In the genomic region with DNA sequence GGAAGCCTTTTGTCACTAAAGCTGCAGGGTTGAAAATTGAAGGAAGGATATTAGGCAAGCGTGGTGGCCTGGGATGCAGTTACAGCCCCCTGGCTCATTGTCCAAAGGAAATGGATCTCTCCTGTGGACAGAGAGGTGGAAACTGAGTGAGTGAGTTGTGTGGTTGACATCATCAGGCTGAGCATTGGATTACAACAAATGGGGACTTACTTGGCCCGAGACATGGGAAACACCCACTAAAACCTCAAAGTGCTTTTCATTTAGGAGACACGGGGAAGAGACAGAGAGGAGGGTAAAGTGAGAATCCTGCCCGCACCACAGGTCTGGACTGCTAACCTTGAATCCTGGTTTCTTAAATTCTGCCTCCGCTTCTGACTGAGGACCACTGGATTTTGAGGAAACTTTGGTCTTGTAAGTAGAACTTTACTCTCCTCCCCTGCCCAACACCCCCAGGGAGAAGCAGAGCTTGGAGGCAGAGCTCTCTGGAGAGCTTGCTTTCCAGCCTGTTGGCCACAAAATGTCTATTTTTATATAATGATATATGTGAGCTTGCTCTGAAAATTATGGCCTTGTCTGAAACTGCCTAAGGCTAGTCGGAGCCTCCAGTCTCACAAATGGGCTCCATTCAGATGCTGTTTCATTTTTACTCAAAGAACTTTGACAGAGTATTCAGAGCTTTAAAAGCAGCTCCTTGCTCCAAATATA, we compare ENCODE assay signal across 8 cellular contexts. TPM values are rescaled to one million over a fixed set of nuclear protein-coding genes. Genes with fewer than 3 reads are reported as not detected.
DNase-seq lines count a peak whose midpoint lies in the region; ATAC-seq, FAIRE-seq and TF ChIP-seq lines count a peak whose summit lies in the region.

Gene PKIG, plus strand, starts transcription at position 259 of the 705 bp plus-strand sequence. CDS start 31,978 bp downstream, outside the sequence.

- peaks cover 4% of the 10 kb centered on the region; the same call in 1 of the 2 replicates for H3K9me3 Mint-ChIP-seq in HFFc6
- H3K9me3 Mint-ChIP-seq in naive thymus-derived CD4-positive, alpha-beta T cell = peaks cover 0 to 2% (median 0%) of the 10 kb centered on the region in 11 donors

- peaks cover 12% of the 10 kb centered on the region for H3K36me3 Mint-ChIP-seq in HFFc6 (ENCODE audit: low read depth)
- peaks cover 0 to 2% (median 0%) of the 10 kb centered on the region in 5 donors for H3K36me3 Mint-ChIP-seq in naive thymus-derived CD4-positive, alpha-beta T cell

- peak within 1 kb of the TSS; percentile 56 to 61 for H3K4me3 ChIP-seq in ascending aorta
- H3K4me3 ChIP-seq in naive thymus-derived CD4-positive, alpha-beta T cell (ENCODE audit: low read length) = no peak within 1 kb of the TSS

- H3K27me3 Mint-ChIP-seq in HFFc6 (ENCODE audit: insufficient read depth) = no peaks in the 10 kb centered on the region
- H3K27me3 Mint-ChIP-seq in naive thymus-derived CD4-positive, alpha-beta T cell = no peaks in the 10 kb centered on the region

- peak; percentile 59 for DNase-seq in HFFc6
- DNase-seq in ascending aorta (ENCODE audit: low spot score in 2 of 2) = peak in 1 of 2 donors; percentile 79
- peak; percentile 81 for DNase-seq in islet precursor cell
- DNase-seq in stromal cell of bone marrow (ENCODE audit: low read depth) = peak; percentile 89
- no peak for DNase-seq in activated gamma-delta T cell treated with Interleukin-2 at 50 U/mL for 16 hours
- no peak for DNase-seq in naive thymus-derived CD4-positive, alpha-beta T cell
- no peak for DNase-seq in RCC 7860 (ENCODE audit: low spot score)

- H3K27ac ChIP-seq in ascending aorta = peak within 1 kb of the TSS; percentile 82 to 93
- H3K27ac ChIP-seq in naive thymus-derived CD4-positive, alpha-beta T cell (ENCODE audit: low read depth, low read length) = no peak within 1 kb of the TSS

- peaks cover 25 to 35% of the 10 kb centered on the region in 2 donors for H3K4me1 ChIP-seq in ascending aorta
- no peaks in the 10 kb centered on the region for H3K4me1 ChIP-seq in naive thymus-derived CD4-positive, alpha-beta T cell (ENCODE audit: control insufficient read depth in 2 of 2, insufficient read depth in 2 of 2, low read length in 2 of 2)

- H3K36me3 ChIP-seq in ascending aorta = no peaks in the 10 kb centered on the region
- no peaks in the 10 kb centered on the region for H3K36me3 ChIP-seq in naive thymus-derived CD4-positive, alpha-beta T cell (ENCODE audit: control insufficient read depth in 2 of 3, insufficient read depth in 3 of 3, low read length in 3 of 3)

- intact Hi-C loops in ascending aorta (cut with DNase I) = no loop called here
- intact Hi-C loops in naive thymus-derived CD4-positive, alpha-beta T cell (cut with micrococcal nuclease) = no loop called here

- CTCF ChIA-PET in naive thymus-derived CD4-positive, alpha-beta T cell (lab: Charles Lee) = no interaction called here

- no peak for ATAC-seq in HG02973 (IDR thresholded peaks at IDR 0.05; ENCODE audit: unreplicated experiment)
- no peak for ATAC-seq in naive thymus-derived CD4-positive, alpha-beta T cell

- no peaks in the 10 kb centered on the region for H3K9me3 ChIP-seq in ascending aorta
- H3K9me3 ChIP-seq in naive thymus-derived CD4-positive, alpha-beta T cell (ENCODE audit: control insufficient read depth in 2 of 3, low read length in 3 of 3) = no peaks in the 10 kb centered on the region

- no peak for FAIRE-seq in RCC 7860 (lab: Jason Lieb, UNC)

- peaks cover 80% of the 10 kb centered on the region for H3K4me1 Mint-ChIP-seq in HFFc6 (ENCODE audit: low read depth)
- H3K4me1 Mint-ChIP-seq in naive thymus-derived CD4-positive, alpha-beta T cell = peaks cover 0 to 19% (median 0%) of the 10 kb centered on the region in 7 donors

- H3K4me3 Mint-ChIP-seq in HFFc6 = peak within 1 kb of the TSS; percentile 91
- no peak within 1 kb of the TSS for H3K4me3 Mint-ChIP-seq in naive thymus-derived CD4-positive, alpha-beta T cell

- H3K27ac Mint-ChIP-seq in HFFc6 = peak within 1 kb of the TSS; percentile 93
- no peak within 1 kb of the TSS for H3K27ac Mint-ChIP-seq in naive thymus-derived CD4-positive, alpha-beta T cell

- POLR2A ChIA-PET in naive thymus-derived CD4-positive, alpha-beta T cell (lab: Charles Lee) = interaction anchor here (1.2 to 1.3 kb wide), 2 partner anchors 15 to 16 kb away, joined by 3 to 5 read pairs; no protein-coding TSS in a partner anchor

- H3K27me3 ChIP-seq in ascending aorta = no peaks in the 10 kb centered on the region
- H3K27me3 ChIP-seq in naive thymus-derived CD4-positive, alpha-beta T cell (ENCODE audit: control insufficient read depth in 2 of 2, insufficient read depth in 2 of 2, low read length in 2 of 2) = no peaks in the 10 kb centered on the region

- TF ChIP-seq CTCF in HFFc6 (IDR thresholded peaks at IDR 0.05) (no peak), ascending aorta (IDR thresholded peaks at IDR 0.05) (no peak)

RNA-seq across cellular contexts. Expression of gene PKIG, which starts in this region (rescaled TPM):
- total RNA-seq in HFFc6 (2021; fragmentation: NEBNext Ultra II Directional; extraction: Animal tissue kit (Norgen Biotek cat#: 25700)) = 10 to 100 TPM; 35.5 to 57.6 (median 52.0) TPM
- total RNA-seq in ascending aorta = 84.7 TPM
- 1 to 10 TPM; 1.9 to 6.0 (median 2.9) TPM for total RNA-seq in naive thymus-derived CD4-positive, alpha-beta T cell
- 1 to 10 TPM; 2.9 to 3.6 TPM for polyA plus RNA-seq in naive thymus-derived CD4-positive, alpha-beta T cell

Comparison
In these comparisons a context has a peak if more than half of its experiments do, and no peak if none do; other contexts are left out.
1. RNA of gene PKIG (total RNA-seq): 84.7 TPM in ascending aorta (single experiment) and 35.5 to 57.6 TPM in HFFc6; 1.9 to 6.0 TPM in naive thymus-derived CD4-positive, alpha-beta T cell; every median in the first group is over 4 times any median in the second.
2. DNase-seq: peak in HFFc6 (single experiment), islet precursor cell (single experiment) and stromal cell of bone marrow (single experiment); none in activated gamma-delta T cell treated with Interleukin-2 at 50 U/mL for 16 hours (single experiment), naive thymus-derived CD4-positive, alpha-beta T cell (0 of 9) and RCC 7860 (single experiment).